In genomic region chr11:63671322-63672155, GRCh38 we compare ENCODE assay signal across 1 cellular context.
A peak's percentile ranks its signal among the peaks of the same experiment; 100 is the strongest.
TF ChIP-seq lines count a peak whose summit lies in the region.

ATL3 (minus strand) TSS chr11:63671376; CDS start chr11:63671335, 41 bp downstream.

TF ChIP-seq in K562, 482 proteins besides CTCF, POLR2A, EP300 and RAD21 (continued from another document and continues in another):
- TF ChIP-seq ELK1 (CRISPR knock-in tag; IDR thresholded peaks at IDR 0.05) (peak; percentile 97; the same call in 1 of the 2 replicates), TARDBP (IDR thresholded peaks at IDR 0.05) (peak; percentile 82), MLX (CRISPR knock-in tag; conservative IDR thresholded peaks at IDR 0.05) (peak in 1 of 2 experiments; percentile 100; a peak in 2 of 4 replicates), NKRF (IDR thresholded peaks at IDR 0.05; ENCODE audit: borderline replicate concordance) (peak; percentile 53; the same call in 1 of the 2 replicates), AFF4 (CRISPR knock-in tag; IDR thresholded peaks at IDR 0.05) (peak; percentile 100), E2F3 (CRISPR knock-in tag; IDR thresholded peaks at IDR 0.05) (peak; percentile 99), KLF13 (tag; IDR thresholded peaks at IDR 0.05; ENCODE audit: borderline replicate concordance, low read depth) (peak; percentile 93), TAL1 (IDR thresholded peaks at IDR 0.05) (0 out of 2 replicates have a peak, but pooled peaks have one; percentile 3), GTF2E2 (tag; IDR thresholded peaks at IDR 0.05) (no peak), E4F1 (CRISPR knock-in tag; IDR thresholded peaks at IDR 0.05; ENCODE audit: borderline replicate concordance) (no peak), RAD51 (IDR thresholded peaks at IDR 0.05; ENCODE audit: borderline replicate concordance, low read depth) (no peak), ZNF384 (IDR thresholded peaks at IDR 0.05; ENCODE audit: low read depth, low read length) (peak; percentile 86), HINFP (tag; conservative IDR thresholded peaks at IDR 0.05; ENCODE audit: low read depth) (no peak), FOXK2 (conservative IDR thresholded peaks at IDR 0.05 in 1 of 2, IDR thresholded peaks at IDR 0.05 in 1 of 2; ENCODE audit: low read depth in 2 of 2) (0 out of 4 replicates have a peak, but pooled peaks of 1 of the 2 experiments have one; percentile 7), NFXL1 (CRISPR knock-in tag; IDR thresholded peaks at IDR 0.05) (no peak), FOXO4 (CRISPR knock-in tag; IDR thresholded peaks at IDR 0.05) (no peak), POU5F1 (IDR thresholded peaks at IDR 0.05; ENCODE audit: borderline replicate concordance, low read depth, low read length, partially characterized antibody) (no peak), PRMT5 (CRISPR knock-in tag; IDR thresholded peaks at IDR 0.05) (peak; percentile 96), ZEB2 (IDR thresholded peaks at IDR 0.05) (no peak), YBX1 (IDR thresholded peaks at IDR 0.05) (no peak), CXXC5 (CRISPR knock-in tag; IDR thresholded peaks at IDR 0.05) (peak; percentile 100), HMGXB4 (CRISPR knock-in tag; IDR thresholded peaks at IDR 0.05) (peak; percentile 100), XRCC3 (IDR thresholded peaks at IDR 0.05) (no peak), E2F5 (CRISPR knock-in tag; IDR thresholded peaks at IDR 0.05) (peak; percentile 100), ZBTB40 (IDR thresholded peaks at IDR 0.05) (peak; percentile 25; the same call in 1 of the 2 replicates), ZBTB40 (CRISPR knock-in tag; IDR thresholded peaks at IDR 0.05) (peak; percentile 93), ZNF766 (CRISPR knock-in tag; conservative IDR thresholded peaks at IDR 0.05) (peak; percentile 90), NFYB (IDR thresholded peaks at IDR 0.05; ENCODE audit: extremely low read depth, insufficient read length) (no peak)
